Comparison of ENCODE assay signal across 8 cellular contexts in genomic region chrX:16869393-16870094, GRCh38. TPM values are rescaled to one million over a fixed set of nuclear protein-coding genes. Genes with fewer than 3 reads are reported as not detected.
A peak's percentile ranks its signal among the peaks of the same experiment; 100 is the strongest.
DNase-seq lines count a peak whose midpoint lies in the region; ATAC-seq, FAIRE-seq and TF ChIP-seq lines count a peak whose summit lies in the region.

No MANE protein-coding gene starts in this region.

- H3K27ac ChIP-seq in DOHH2 (ENCODE audit: low read depth, low read length) = peak overlapping the region; percentile 86
- H3K27ac ChIP-seq in HL-60 (replicated peaks) = peak overlapping the region; percentile 99
- H3K27ac ChIP-seq in K562 (ENCODE audit: extremely low read depth, low read depth, low read length) = peak overlapping the region; percentile 99

- H3K79me2 ChIP-seq in DOHH2 (ENCODE audit: control insufficient read depth, low read length) (peaks cover 55% of the 10 kb centered on the region), K562 (ENCODE audit: control insufficient read depth, insufficient read depth, low read length) (peaks cover 52% of the 10 kb centered on the region)

- 2% methylated on average over 52 of the region's 92 CpGs for WGBS in K562 (ENCODE audit: insufficient coverage, low coverage, missing lambda C conversion rate)

- intact Hi-C loops in K562 (cut with micrococcal nuclease) = no loop called here

- POLR2A ChIA-PET in K562 (lab: Yijun Ruan, JAX) = interaction anchor here (0.5 to 1.2 kb wide), 3 partner anchors 9 to 130 kb away, joined by 3 to 5 read pairs (median 3); no protein-coding TSS in a partner anchor

- TF ChIP-seq CTCF in DOHH2 (IDR thresholded peaks at IDR 0.05; ENCODE audit: low read depth, low read length, poor library complexity, severe bottlenecking) (no peak), HL-60 (IDR thresholded peaks at IDR 0.05; ENCODE audit: insufficient read depth, low read length) (no peak), K562 (IDR thresholded peaks at IDR 0.05 in 2 of 3, conservative IDR thresholded peaks at IDR 0.05 in 1 of 3; ENCODE audit: insufficient read depth in 2 of 3, low read depth in 1 of 3, low read length in 3 of 3) (no peak)

- H3K9me3 ChIP-seq in DOHH2 (ENCODE audit: control insufficient read depth, insufficient read depth, low read length) = no peaks in the 10 kb centered on the region
- H3K9me3 ChIP-seq in K562 (replicated peaks; ENCODE audit: control insufficient read depth, insufficient read depth, low read depth, low read length) = no peaks in the 10 kb centered on the region

- no peaks in the 10 kb centered on the region for H3K9me2 ChIP-seq in DOHH2 (replicated peaks; ENCODE audit: control insufficient read depth, low read length)

- TF ChIP-seq EP300 in K562 (IDR thresholded peaks at IDR 0.05; ENCODE audit: low read length) = no peak

- peaks cover 12% of the 10 kb centered on the region for H3F3A ChIP-seq in DOHH2 (ENCODE audit: control insufficient read depth, insufficient read depth)

- peak overlapping the region; percentile 84 for H3K4me2 ChIP-seq in DOHH2 (ENCODE audit: low read length)
- peak overlapping the region; percentile 83 for H3K4me2 ChIP-seq in K562 (ENCODE audit: insufficient read depth, low read length)

- TF ChIP-seq RAD21 in K562 (CRISPR knock-in tag; conservative IDR thresholded peaks at IDR 0.05 in 1 of 2, IDR thresholded peaks at IDR 0.05 in 1 of 2) = no peak

- peaks cover 22% of the 10 kb centered on the region for H4K20me1 ChIP-seq in DOHH2 (ENCODE audit: control insufficient read depth, insufficient read depth, low read depth, low read length)
- H4K20me1 ChIP-seq in K562 (replicated peaks; ENCODE audit: control insufficient read depth, insufficient read depth, low read length) = peaks cover 7% of the 10 kb centered on the region; the same call in 1 of the 2 replicates

- no peak for FAIRE-seq in K562 (lab: Jason Lieb, UNC)

- BruUV-seq in K562 (replicated peaks; lab: Mats Ljungman, UMichigan) = no TSS peak

- H2AFZ ChIP-seq in K562 (ENCODE audit: low read depth, low read length) = peak overlapping the region; percentile 87

- TF ChIP-seq POLR2A in K562 (conservative IDR thresholded peaks at IDR 0.05) = no peak

- H3K9ac ChIP-seq in K562 (ENCODE audit: insufficient read depth in 1 of 2, low read depth in 2 of 2, low read length in 2 of 2) = peak overlapping the region; percentile 93 to 97

- H3K36me3 ChIP-seq in DOHH2 (ENCODE audit: control insufficient read depth, low read length) (peaks cover 39% of the 10 kb centered on the region), K562 (ENCODE audit: control insufficient read depth, insufficient read depth, low read length) (peaks cover 38% of the 10 kb centered on the region)

- H3K27me3 ChIP-seq in DOHH2 (ENCODE audit: control insufficient read depth, low read length) (no peaks in the 10 kb centered on the region), HL-60 (ENCODE audit: insufficient read depth, poor library complexity, severe bottlenecking) (no peaks in the 10 kb centered on the region), K562 (ENCODE audit: control insufficient read depth in 2 of 2, insufficient read depth in 2 of 2, low read length in 2 of 2) (no peaks in the 10 kb centered on the region)

- CTCF ChIA-PET in K562 (lab: Yijun Ruan, JAX; ENCODE audit: low intra/inter-chr PET ratio) = no interaction called here

- peaks cover 3% of the 10 kb centered on the region for H3K9me1 ChIP-seq in K562 (ENCODE audit: control insufficient read depth, insufficient read depth, low read length)

- DNase-seq in HL-60 (ENCODE audit: low read depth in 1 of 2, low spot score in 1 of 2) (peak in 1 of 2 experiments; percentile 12), K562 (ENCODE audit: extremely low read depth in 1 of 4, low spot score in 3 of 4) (peak; percentile 52 to 67 (median 60)), iPS-NIHi11 (ENCODE audit: low spot score) (peak; percentile 55), KG1 (lab: John Stamatoyannopoulos, UW) (no peak)
- peak; percentile 39 for DNase-seq in stimulated activated CD4-positive, alpha-beta T cell treated with anti-CD3 and anti-CD28 coated beads, Interleukin-1b, Interleukin-23, amount 100 ng/mL, for 48 hours

- ATAC-seq in GM21381 (IDR thresholded peaks at IDR 0.05; ENCODE audit: unreplicated experiment) (peak; percentile 49), SK-N-SH treated with all-trans-retinoic acid at 6 μM for 48 hours (peak; percentile 41), K562 (peak; percentile 73)

- peak overlapping the region; percentile 89 for H3K4me3 ChIP-seq in DOHH2 (ENCODE audit: low read length)
- H3K4me3 ChIP-seq in HL-60 (replicated peaks; ENCODE audit: insufficient read depth, low read length) = peak overlapping the region; percentile 67
- H3K4me3 ChIP-seq in K562 = peak overlapping the region; percentile 80

- peaks cover 66% of the 10 kb centered on the region for H3K4me1 ChIP-seq in DOHH2 (ENCODE audit: control insufficient read depth, low read length)
- peaks cover 14 to 15% of the 10 kb centered on the region in 2 experiments; a peak in 4 of 5 replicates for H3K4me1 ChIP-seq in K562 (replicated peaks in 1 of 2; ENCODE audit: control insufficient read depth in 2 of 2, insufficient read depth in 2 of 2, low read length in 2 of 2)

- in situ Hi-C loops in K562 (cut with MboI) = no loop called here

TF ChIP-seq in SK-N-SH treated with all-trans-retinoic acid at 6 μM for 48 hours, 23 proteins besides CTCF, POLR2A, EP300 and RAD21 (continues in another document):
- TF ChIP-seq ISL1 (CRISPR knock-in tag; IDR thresholded peaks at IDR 0.05) (no peak), POU6F1 (CRISPR knock-in tag; IDR thresholded peaks at IDR 0.05; ENCODE audit: borderline replicate concordance, low read depth) (no peak), CSDC2 (CRISPR knock-in tag; IDR thresholded peaks at IDR 0.05) (no peak), SNAI2 (CRISPR knock-in tag; IDR thresholded peaks at IDR 0.05) (no peak), TCF4 (CRISPR knock-in tag; IDR thresholded peaks at IDR 0.05; ENCODE audit: borderline replicate concordance) (no peak)

TF ChIP-seq in K562, 482 proteins besides CTCF, POLR2A, EP300 and RAD21 (continues in another document):
- TF ChIP-seq PTTG1 (tag; IDR thresholded peaks at IDR 0.05; ENCODE audit: low read depth) (no peak), ZNF436 (CRISPR knock-in tag; IDR thresholded peaks at IDR 0.05) (no peak), ZFX (CRISPR knock-in tag; IDR thresholded peaks at IDR 0.05) (0 out of 2 replicates have a peak, but pooled peaks have one; percentile 43), CCNT2 (IDR thresholded peaks at IDR 0.05; ENCODE audit: borderline replicate concordance, extremely low read depth, insufficient read length, low read depth, low read length) (peak; percentile 34), TGIF2 (CRISPR knock-in tag; IDR thresholded peaks at IDR 0.05) (no peak), E2F6 (IDR thresholded peaks at IDR 0.05; ENCODE audit: borderline replicate concordance in 1 of 2, extremely low read depth in 1 of 2, insufficient read depth in 1 of 2, insufficient read length in 1 of 2, low read depth in 1 of 2, low read length in 1 of 2, poor library complexity in 1 of 2, severe bottlenecking in 1 of 2) (peak; percentile 90 to 94), ZNF780A (CRISPR knock-in tag; IDR thresholded peaks at IDR 0.05) (no peak), SLC30A9 (CRISPR knock-in tag; IDR thresholded peaks at IDR 0.05) (no peak), SMAD4 (CRISPR knock-in tag; conservative IDR thresholded peaks at IDR 0.05) (0 out of 2 replicates have a peak, but pooled peaks have one; percentile 60), MTA1 (IDR thresholded peaks at IDR 0.05; ENCODE audit: borderline replicate concordance) (no peak), ZBTB7A (IDR thresholded peaks at IDR 0.05; ENCODE audit: borderline replicate concordance, control insufficient read depth, low read depth, low read length) (peak; percentile 80; the same call in 1 of the 2 replicates), NFIC (IDR thresholded peaks at IDR 0.05) (no peak), MNT (conservative IDR thresholded peaks at IDR 0.05) (peak; percentile 26 to 51; a peak in 1 of 4 replicates), HIVEP1 (CRISPR knock-in tag; IDR thresholded peaks at IDR 0.05) (no peak)

RNA-seq across cellular contexts. Expression of gene RBBP7, which starts 0.6 kb away (rescaled TPM):
- total RNA-seq in K562 (2011; cell fraction: chromatin; rRNA removed; ENCODE audit: low replicate concordance) = 88.9 and 162 TPM in 2 replicates
- total RNA-seq in K562 (2011; cell fraction: nucleolus; rRNA removed) = 63.4 and 67.4 TPM in 2 replicates
- 139 and 146 TPM in 2 replicates for total RNA-seq in K562 (2011; cell fraction: nucleoplasm; rRNA removed)
- total RNA-seq in K562 (2014; rRNA removed) (142 and 153 TPM in 2 replicates), K562 (2014; rRNA removed; fragmentation: Illumina TruSeq; extraction: Trizol) (202 and 217 TPM in 2 replicates), K562 (2015; rRNA removed; fragmentation: Illumina TruSeq; extraction: Trizol) (192 and 211 TPM in 2 replicates), K562 (2021) (148 and 169 TPM in 2 replicates)
- polyA plus RNA-seq in K562 (2011; rRNA removed) (245 and 364 TPM in 2 replicates), K562 (2014; fragmentation: Illumina TruSeq; extraction: Trizol) (185 and 215 TPM in 2 replicates), K562 (2014; fragmentation: Nextera tagmentation; extraction: Ambion mirVana) (10 to 100 TPM; 79.0 to 90.1 TPM), K562 (2014; rRNA removed) (175 and 182 TPM in 2 replicates)
- polyA plus RNA-seq in K562 (2011; cell fraction: cytosol; rRNA removed) = 164 and 228 TPM in 2 replicates
- 132 and 149 TPM in 2 replicates for polyA plus RNA-seq in K562 (2011; cell fraction: nucleus; rRNA removed)
- 121 and 217 TPM in 2 replicates for polyA plus RNA-seq in K562 (2012)
- polyA minus RNA-seq in K562 (2011; rRNA and poly(A)+ RNA removed) = 230 and 285 TPM in 2 replicates
- polyA minus RNA-seq in K562 (2011; cell fraction: cytosol; rRNA and poly(A)+ RNA removed) = 67.0 and 107 TPM in 2 replicates
- 33.5 and 54.4 TPM in 2 replicates for polyA minus RNA-seq in K562 (2011; cell fraction: nucleus; rRNA and poly(A)+ RNA removed)
